Comparison of ENCODE assay signal across 12 cellular contexts in the genomic region with DNA sequence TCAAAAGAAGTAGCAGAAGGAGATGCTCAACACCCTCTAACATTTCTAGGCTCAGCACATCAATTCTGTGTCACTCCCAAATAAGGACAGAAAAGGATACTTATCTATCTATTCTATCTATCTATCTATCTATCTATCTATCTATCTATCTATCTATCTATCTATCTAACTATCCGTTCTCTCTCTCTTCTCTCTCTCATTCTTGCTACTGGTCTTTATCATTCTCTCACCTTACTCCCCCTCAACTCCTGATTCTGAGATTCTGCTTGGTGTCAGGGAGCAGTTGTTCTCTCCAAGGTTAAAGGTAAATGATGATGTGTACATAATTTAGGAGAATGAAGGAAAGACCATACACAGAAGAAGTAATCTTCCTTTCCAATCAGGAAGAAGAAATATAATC. TPM values are rescaled to one million over a fixed set of nuclear protein-coding genes. Genes with fewer than 3 reads are reported as not detected.
"Had no signal": no experiment of that assay in that cellular context is flagged by ENCODE, and none has a peak within 500 bp of the region (broad histone marks: within the 10 kb centered on the region; RNA-seq: fewer than 3 reads in every experiment).

TSS of gene OR10G6 (minus strand) at position 43 of the 400 bp plus-strand sequence. CDS start at position 43, 0 bp downstream.

- H3K4me3 ChIP-seq: GM23248, GM23338, HAP-1 had no signal

- H3K4me1 Mint-ChIP-seq: GM23338 had no signal

- H3K9me3 Mint-ChIP-seq: GM23338, H9 had no signal

- DNase-seq: GM23248, GOT3, H7, H9, HCEC 1CT, HFFc6 had no signal

- H3K36me3 ChIP-seq: HAP-1 had no signal

- H3K4me1 ChIP-seq: HAP-1 had no signal

- H3K4me2 ChIP-seq: GM23338 had no signal

- H3K4me3 Mint-ChIP-seq: GM23338, H9, HFFc6 had no signal

- H3K9ac ChIP-seq: GM23248 had no signal

- H2AFZ ChIP-seq: GM23248, GM23338 had no signal

- H3K27ac Mint-ChIP-seq: GM23338, HFFc6 had no signal

- ATAC-seq: GM23338, HCT116 had no signal

- FAIRE-seq: H1, H54 had no signal

- H3K27ac ChIP-seq: GM23248 had no signal

- H3K9me3 ChIP-seq: HAP-1 had no signal

RNA-seq across cellular contexts. Expression of gene OR10G6, which starts in this region (rescaled TPM):
- total RNA-seq: GM23248, GM23338, H1, H4, H7, H9, HFFc6 had no signal
- polyA plus RNA-seq: GM23248, GM23338, H1 had no signal
